1 cellular context compared by ENCODE assay signal in genomic region chr20:35015863-35016193, GRCh38.
TF ChIP-seq lines count a peak whose summit lies in the region.

No MANE protein-coding gene starts in this region.

TF ChIP-seq in SK-N-SH treated with all-trans-retinoic acid at 6 μM for 48 hours, 23 proteins besides CTCF, POLR2A, EP300 and RAD21 (continued from another document):
- TF ChIP-seq ARNTL (CRISPR knock-in tag; IDR thresholded peaks at IDR 0.05; ENCODE audit: borderline replicate concordance, low read depth): no peak
- no peak for TF ChIP-seq BACH2 (CRISPR knock-in tag; IDR thresholded peaks at IDR 0.05; ENCODE audit: borderline replicate concordance)
- TF ChIP-seq ZFP30 (CRISPR knock-in tag; IDR thresholded peaks at IDR 0.05): no peak
- TF ChIP-seq TOX (CRISPR knock-in tag; IDR thresholded peaks at IDR 0.05; ENCODE audit: borderline replicate concordance): no peak
- TF ChIP-seq POU6F1 (CRISPR knock-in tag; IDR thresholded peaks at IDR 0.05; ENCODE audit: borderline replicate concordance, low read depth): no peak
- TF ChIP-seq CREB5 (CRISPR knock-in tag; IDR thresholded peaks at IDR 0.05; ENCODE audit: low read depth): no peak
